Comparison of ENCODE assay signal across 34 cellular contexts in the genomic region with DNA sequence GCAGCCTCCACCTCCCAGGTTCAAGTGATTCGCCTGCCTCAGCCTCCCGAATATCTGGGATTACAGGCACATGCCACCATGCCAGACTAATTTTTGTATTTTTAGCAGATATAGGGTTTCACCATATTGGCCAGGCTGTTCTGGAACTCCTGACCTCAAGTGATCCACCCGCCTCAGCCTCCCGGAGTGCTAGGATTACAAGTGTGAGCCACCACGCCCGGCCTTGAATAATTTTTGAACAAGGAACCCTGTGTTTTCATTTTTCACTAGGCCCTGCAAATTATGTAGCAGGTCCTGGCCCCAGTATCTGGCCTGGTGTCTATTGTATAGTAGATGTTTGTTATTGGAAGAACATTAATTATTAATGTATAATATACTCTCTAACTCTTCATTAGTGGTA.
"Had no signal": no experiment of that assay in that cellular context is flagged by ENCODE, and none has a peak within 500 bp of the region (broad histone marks: within the 10 kb centered on the region; RNA-seq: fewer than 3 reads in every experiment).

No MANE protein-coding gene starts in this region.

- DNase-seq: Karpas-422, Kasumi-1, MG63, MM.1S, MV-4-11, NCI-H1048, NCI-H1092, NCI-H1092 treated with DMSO at 0.1 percent for 48 hours, NCI-H1105, NCI-H1105 treated with DMSO at 0.1 percent for 48 hours, NCI-H1417, NCI-H1417 treated with DMSO at 0.1 percent for 48 hours, NCI-H1436, NCI-H1436 treated with DMSO at 0.1 percent for 48 hours, NCI-H146, NCI-H1694, NCI-H1694 treated with DMSO at 0.1 percent for 48 hours, NCI-H187, NCI-H187 treated with DMSO at 0.1 percent for 48 hours, NCI-H1930, NCI-H2029, NCI-H2029 treated with DMSO at 0.1 percent for 48 hours, NCI-H2081, NCI-H2081 treated with DMSO at 0.1 percent for 48 hours, NCI-H2107, NCI-H2171, NCI-H2171 treated with DMSO at 0.1 percent for 48 hours, NCI-H2227 treated with DMSO at 0.1 percent for 48 hours, NCI-H226, NCI-H345, NCI-H446, NCI-H446 treated with DMSO at 0.1 percent for 48 hours, NCI-H510A, NCI-H510A treated with DMSO at 0.1 percent for 48 hours had no signal

- H3K36me3 ChIP-seq: MG63 had no signal

- H3K27me3 ChIP-seq: MG63 had no signal

- H3K9me3 ChIP-seq: MG63 had no signal

- H3K4me3 ChIP-seq: MG63 had no signal
